Comparison of ENCODE assay signal across 8 cellular contexts in the genomic region with DNA sequence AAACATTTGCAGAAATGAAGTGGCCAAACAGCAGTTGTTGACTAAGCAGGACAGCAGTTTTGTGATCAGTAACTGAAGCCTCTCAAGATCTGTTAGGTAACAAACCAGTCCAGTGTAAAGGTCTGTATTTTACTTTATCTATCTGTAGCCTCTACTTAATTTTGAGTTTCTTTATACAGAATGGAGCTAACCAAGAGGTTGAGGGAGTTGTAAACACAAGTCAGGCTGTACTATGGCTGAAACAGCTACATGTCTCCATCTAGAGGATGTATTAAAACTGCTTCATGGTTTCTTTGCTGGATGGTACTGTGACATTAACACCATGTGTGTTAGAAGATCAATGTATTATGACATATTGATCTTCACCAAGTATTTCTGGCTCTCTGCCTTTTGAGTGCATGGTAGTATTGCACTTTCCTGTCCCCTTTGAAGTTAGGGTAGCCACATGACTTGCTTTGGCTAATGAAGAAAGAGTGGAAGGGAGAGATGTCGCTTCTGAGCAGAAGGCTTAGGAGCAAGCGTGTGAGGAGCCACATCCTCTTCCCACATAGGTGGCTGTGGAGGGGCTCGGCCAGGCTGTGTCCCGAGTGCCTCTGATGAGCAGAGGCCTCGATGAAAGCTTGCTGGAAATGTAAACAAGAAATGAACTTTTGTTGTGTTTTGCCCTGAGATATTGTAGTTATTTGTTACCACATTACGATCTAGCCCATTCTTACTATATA.
DNase-seq lines count a peak whose midpoint lies in the region; ATAC-seq, FAIRE-seq and TF ChIP-seq lines count a peak whose summit lies in the region.

No MANE protein-coding gene starts in this region.

- H3K4me2 ChIP-seq in osteoblast (ENCODE audit: insufficient read depth, low read length) = no peak overlapping the region

- no peaks in the 10 kb centered on the region for H3K27me3 ChIP-seq in osteoblast (ENCODE audit: insufficient read depth, low read length)

- no peaks in the 10 kb centered on the region for H4K20me1 ChIP-seq in osteoblast (ENCODE audit: insufficient read depth, low read length)

- FAIRE-seq in G401.6 (lab: Jason Lieb, UNC) = peak; percentile 78

- H3K36me3 ChIP-seq in osteoblast (ENCODE audit: insufficient read depth, low read length) = no peaks in the 10 kb centered on the region

- H3K4me1 ChIP-seq in osteoblast (ENCODE audit: insufficient read depth, low read length) = peaks cover 45% of the 10 kb centered on the region

- no peak overlapping the region for H3K4me3 ChIP-seq in osteoblast (ENCODE audit: insufficient read depth, low read length)

- no peak overlapping the region for H2AFZ ChIP-seq in osteoblast (ENCODE audit: low read length)

- TF ChIP-seq CTCF in osteoblast (IDR thresholded peaks at IDR 0.05; ENCODE audit: extremely low read depth, low read depth, low read length) = peak; percentile 75

- H3K79me2 ChIP-seq in osteoblast (ENCODE audit: insufficient read depth, low read length) = no peaks in the 10 kb centered on the region

- H3K9me3 ChIP-seq in osteoblast (ENCODE audit: low read depth, low read length) = no peaks in the 10 kb centered on the region

- DNase-seq in RKO (ENCODE audit: low spot score) = peak; percentile 58
- peak; percentile 75 for DNase-seq in osteoblast (ENCODE audit: insufficient read length, low spot score, missing footprints)
- DNase-seq in SHP77 treated with DMSO at 0.1 percent for 48 hours (lab: John Stamatoyannopoulos, UW) = no peak
- no peak for DNase-seq in activated CD4-positive, alpha-beta T cell treated with anti-CD3 and anti-CD28 coated beads, Interleukin-2, amount 50 U/mL, for 48 hours

- H3K27ac ChIP-seq in osteoblast (ENCODE audit: low read depth, low read length) = no peak overlapping the region

- ATAC-seq in GM19468 (IDR thresholded peaks at IDR 0.05; ENCODE audit: extremely low read depth, unreplicated experiment) (peak; percentile 93), HG03558 (IDR thresholded peaks at IDR 0.05; ENCODE audit: extremely low read depth, unreplicated experiment) (peak; percentile 94), esophagus mucosa (peak; percentile 67)

Comparison
In these comparisons a context has a peak if more than half of its experiments do, and no peak if none do; other contexts are left out.
1. DNase-seq: peak in RKO (single experiment) and osteoblast (single experiment); none in SHP77 treated with DMSO at 0.1 percent for 48 hours (single experiment) and activated CD4-positive, alpha-beta T cell treated with anti-CD3 and anti-CD28 coated beads, Interleukin-2, amount 50 U/mL, for 48 hours (0 of 2).
2. Peak in every context shown above with its lines, with median percentiles within 50 percentile points of each other: ATAC-seq.